Comparison of ENCODE assay signal across 39 cellular contexts in genomic region chr12:108179305-108179704, GRCh38. TPM values are rescaled to one million over a fixed set of nuclear protein-coding genes. Genes with fewer than 3 reads are reported as not detected.
"Had no signal": no experiment of that assay in that cellular context is flagged by ENCODE, and none has a peak within 500 bp of the region (broad histone marks: within the 10 kb centered on the region; RNA-seq: fewer than 3 reads in every experiment).

No MANE protein-coding gene starts in this region.

- H3K27ac ChIP-seq: adrenal gland, body of pancreas, brain microvascular endothelial cell, breast epithelium, cardiac muscle cell, VCaP had no signal

- DNase-seq: activated B cell treated with CpG ODN at 0.5 μM for 24 hours; activated CD4-positive, alpha-beta memory T cell treated with anti-CD3 and anti-CD28 coated beads for 36 hours; activated CD4-positive, alpha-beta T cell treated with anti-CD3 and anti-CD28 coated beads for 4 hours; activated CD4-positive, alpha-beta T cell treated with anti-CD3 and anti-CD28 coated beads, Interleukin-2, amount 10 ng/mL, durations not matched to agents 24 days and 14 days; activated CD4-positive, alpha-beta T cell treated with anti-CD3 and anti-CD28 coated beads, Interleukin-2, amount 50 U/mL, for 1 hour; activated CD4-positive, alpha-beta T cell treated with anti-CD3 and anti-CD28 coated beads, Interleukin-2, amount 50 U/mL, for 4 hours; activated CD4-positive, CD25-positive, alpha-beta regulatory T cell treated with anti-CD3 and anti-CD28 coated beads, Interleukin-2, amount 50 U/mL, for 72 hours; activated CD8-positive, alpha-beta memory T cell treated with anti-CD3 and anti-CD28 coated beads, Interleukin-2, amount 50 U/mL, for 4 hours; activated CD8-positive, alpha-beta T cell treated with anti-CD3 and anti-CD28 coated beads for 36 hours; activated effector memory CD4-positive, alpha-beta T cell treated with anti-CD3 and anti-CD28 coated beads, Interleukin-2, amount 50 U/mL, for 16 hours; activated gamma-delta T cell treated with Interleukin-2 at 50 U/mL for 16 hours; activated naive CD4-positive, alpha-beta T cell; activated naive CD4-positive, alpha-beta T cell treated with anti-CD3 and anti-CD28 coated beads for 36 hours; activated naive CD4-positive, alpha-beta T cell treated with anti-CD3 and anti-CD28 coated beads, Interleukin-2, amount 50 U/mL, for 16 hours; activated naive CD8-positive, alpha-beta T cell treated with anti-CD3 and anti-CD28 coated beads for 36 hours; activated T-cell treated with anti-CD3 and anti-CD28 coated beads for 4 hours; activated T-cell treated with anti-CD3 and anti-CD28 coated beads, Interleukin-2, amount 50 U/mL, for 1 hour; activated T-cell treated with anti-CD3 and anti-CD28 coated beads, Interleukin-2, amount 50 U/mL, for 4 hours; activated T-cell treated with anti-CD3 and anti-CD28 coated beads, Interleukin-2, amount 50 U/mL, for 72 hours; adrenal gland; amniotic stem cell; aorta; body of pancreas; brain microvascular endothelial cell; caudate nucleus; cerebellar nuclear complex; T-helper 17 cell; T1000 had no signal

- H3K4me3 ChIP-seq: adrenal gland, body of pancreas, breast epithelium, cardiac muscle cell had no signal

- ATAC-seq: activated CD8-positive, alpha-beta T cell treated with anti-CD3 and anti-CD28 coated beads for 36 hours; activated naive CD4-positive, alpha-beta T cell treated with anti-CD3 and anti-CD28 coated beads, Interleukin-2, amount 50 U/mL, for 72 hours; activated T-cell treated with anti-CD3 and anti-CD28 coated beads, Interleukin-2, amount 50 U/mL, for 4 hours; activated T-cell treated with anti-CD3 and anti-CD28 coated beads, Interleukin-2, amount 50 U/mL, for 72 hours; activated T-helper 17 cell treated with anti-CD3 and anti-CD28 coated beads, Interleukin-2, amount 50 U/mL, for 72 hours; body of pancreas; T-helper 17 cell had no signal

- FAIRE-seq: astrocyte, TTC549 had no signal

- H3K27me3 ChIP-seq: adrenal gland, body of pancreas, brain microvascular endothelial cell, breast epithelium, cardiac muscle cell had no signal

- H3K9me3 ChIP-seq: adrenal gland, body of pancreas, breast epithelium had no signal

- H3K36me3 ChIP-seq: adrenal gland, brain microvascular endothelial cell, breast epithelium, cardiac muscle cell had no signal

- H3K4me1 ChIP-seq: adrenal gland, body of pancreas, breast epithelium had no signal

RNA-seq across cellular contexts. Expression of gene WSCD2, which starts 50.2 kb away (rescaled TPM):
- total RNA-seq: activated CD4-positive, alpha-beta memory T cell treated with anti-CD3 and anti-CD28 coated beads for 36 hours; activated CD4-positive, alpha-beta T cell treated with anti-CD3 and anti-CD28 coated beads, Interleukin-2, amount 10 ng/mL, durations not matched to agents 24 days and 14 days; activated CD8-positive, alpha-beta memory T cell treated with anti-CD3 and anti-CD28 coated beads for 36 hours; activated CD8-positive, alpha-beta T cell treated with anti-CD3 and anti-CD28 coated beads for 36 hours; activated naive CD4-positive, alpha-beta T cell treated with anti-CD3 and anti-CD28 coated beads for 36 hours; activated naive CD4-positive, alpha-beta T cell treated with anti-CD3 and anti-CD28 coated beads, Interleukin-2, amount 50 U/mL, for 72 hours; activated naive CD8-positive, alpha-beta T cell treated with anti-CD3 and anti-CD28 coated beads for 36 hours; activated T-cell treated with anti-CD3 and anti-CD28 coated beads, Interleukin-2, amount 50 U/mL, for 4 hours; activated T-cell treated with anti-CD3 and anti-CD28 coated beads, Interleukin-2, amount 50 U/mL, for 72 hours; activated T-helper 1 cell treated with anti-CD3 and anti-CD28 coated beads, Interleukin-12 subunit alpha, Interleukin-12 subunit beta, Interleukin-2, Interleukin-4 antibody, amounts not matched to agents 30 ng/mL and 10 ng/mL and 1 ng/mL, durations not matched to agents 14 hours and 24 hours and 36 hours; activated T-helper 17 cell treated with anti-CD3 and anti-CD28 coated beads, Interleukin-2, amount 50 U/mL, for 72 hours; T-helper 1 cell treated with Interleukin-12 subunit alpha and Interleukin-12 subunit beta and Interleukin-4 antibody, amounts not matched to agents 30 ng/mL and 1 ng/mL, for 36 hours; T-helper 2 cell treated with Interferon-gamma antibody and Interleukin-4, amounts not matched to agents 100 ng/mL and 5 ng/mL, for 36 hours had no signal
